ENCODE assay signal across 11 cellular contexts in genomic region chr19:883661-884211, GRCh38. TPM values are rescaled to one million over a fixed set of nuclear protein-coding genes. Genes with fewer than 3 reads are reported as not detected.
DNase-seq lines count a peak whose midpoint lies in the region; FAIRE-seq lines count a peak whose summit lies in the region.
"Had no signal": no experiment of that assay in that cellular context is flagged by ENCODE, and none has a peak within 500 bp of the region (broad histone marks: within the 10 kb centered on the region; RNA-seq: fewer than 3 reads in every experiment).

No MANE protein-coding gene starts in this region.

- H3K27ac ChIP-seq in trophoblast cell (ENCODE audit: low read depth, low read length) (peak overlapping the region; percentile 1), small intestine (ENCODE audit: low read depth in 1 of 2, low read length in 1 of 2) (no peak overlapping the region)
- H3K27ac ChIP-seq: heart right ventricle had no signal

- H3K4ac ChIP-seq in trophoblast cell (ENCODE audit: low read depth, low read length) = no peak overlapping the region

- peaks cover 15% of the 10 kb centered on the region for H3K9me3 ChIP-seq in trophoblast cell (ENCODE audit: insufficient read depth, low read depth, low read length)
- H3K9me3 ChIP-seq in small intestine (ENCODE audit: control insufficient read depth, low read depth) = no peaks in the 10 kb centered on the region
- H3K9me3 ChIP-seq: heart right ventricle had no signal

- H2BK5ac ChIP-seq in trophoblast cell (ENCODE audit: low read depth, low read length, poor library complexity) = no peak overlapping the region

- no peak overlapping the region for H3K14ac ChIP-seq in trophoblast cell (ENCODE audit: low read length)

- no peak overlapping the region for H3K23ac ChIP-seq in trophoblast cell (ENCODE audit: low read length)

- H3K36me3 ChIP-seq in trophoblast cell (ENCODE audit: control insufficient read depth in 1 of 2, insufficient read depth in 2 of 2, low read length in 2 of 2) (peaks cover 58 to 63% of the 10 kb centered on the region in 2 experiments), small intestine (ENCODE audit: control insufficient read depth in 2 of 2, insufficient read depth in 2 of 2, low read length in 2 of 2) (peaks cover 5 to 11% of the 10 kb centered on the region in 2 donors)

- H4K8ac ChIP-seq in trophoblast cell (ENCODE audit: low read depth, low read length) = peak overlapping the region; percentile 19

- H3K18ac ChIP-seq in trophoblast cell (ENCODE audit: low read length) = no peak overlapping the region

- no CpG with 5 or more reads among the region's 22 CpGs for WGBS in trophoblast cell (ENCODE audit: extremely low coverage, insufficient coverage, insufficient read length)
- 88 to 90% (median 88%) methylated on average over 19 to 22 of the region's 22 CpGs for WGBS in small intestine, 3 donors

- H2AK5ac ChIP-seq in trophoblast cell (ENCODE audit: low read length) = no peak overlapping the region

- no peak overlapping the region for H3K9ac ChIP-seq in trophoblast cell (ENCODE audit: low read length)

- H2BK120ac ChIP-seq in trophoblast cell (ENCODE audit: insufficient read depth, low read length, poor library complexity) = no peak overlapping the region

- no peaks in the 10 kb centered on the region for H3K27me3 ChIP-seq in trophoblast cell (ENCODE audit: insufficient read depth, low read length)
- H3K27me3 ChIP-seq in small intestine (ENCODE audit: control insufficient read depth in 2 of 2, insufficient read depth in 2 of 2, low read length in 2 of 2) = no peaks in the 10 kb centered on the region
- H3K27me3 ChIP-seq: heart right ventricle had no signal

- no peak overlapping the region for H3K4me2 ChIP-seq in trophoblast cell (ENCODE audit: low read length)

- H3K79me1 ChIP-seq in trophoblast cell (ENCODE audit: low read length) = peaks cover 8% of the 10 kb centered on the region

- H3K4me1 ChIP-seq in trophoblast cell (ENCODE audit: control insufficient read depth in 1 of 2, insufficient read depth in 2 of 2, low read length in 2 of 2) (peaks cover 21 to 27% of the 10 kb centered on the region in 2 experiments), small intestine (ENCODE audit: control insufficient read depth in 2 of 2, insufficient read depth in 1 of 2, low read depth in 1 of 2, low read length in 1 of 2) (no peaks in the 10 kb centered on the region)
- H3K4me1 ChIP-seq: heart right ventricle had no signal

- H2BK12ac ChIP-seq in trophoblast cell (ENCODE audit: low read length) = peak overlapping the region; percentile 19

- FAIRE-seq in small intestine (lab: Jason Lieb, UNC) = no peak
- FAIRE-seq: A204.1 had no signal

- no peak overlapping the region for H2AFZ ChIP-seq in trophoblast cell (ENCODE audit: insufficient read depth, low read length, poor library complexity)

- DNase-seq in DMS153 (lab: John Stamatoyannopoulos, UW) (peak; percentile 29), DMS153 treated with DMSO at 0.1 percent for 48 hours (lab: John Stamatoyannopoulos, UW; ENCODE audit: unreplicated experiment) (no peak), astrocyte of the hippocampus (ENCODE audit: low read depth, low spot score) (peak; percentile 36), trophoblast cell (peak; percentile 100), small intestine (no peak)
- no peak for DNase-seq in activated effector memory CD4-positive, alpha-beta T cell treated with Interleukin-2 at 50 U/mL for 16 hours
- DNase-seq: heart right ventricle, NCI-H2081, T-helper 9 cell had no signal

- H4K91ac ChIP-seq in trophoblast cell (ENCODE audit: low read depth, low read length) = no peak overlapping the region

- H3K79me2 ChIP-seq in trophoblast cell (ENCODE audit: control insufficient read depth, insufficient read depth, low read length, poor library complexity) = peaks cover 2% of the 10 kb centered on the region

- H3K4me3 ChIP-seq in trophoblast cell (ENCODE audit: low read depth, low read length) (no peak overlapping the region), small intestine (ENCODE audit: low read depth in 1 of 2, low read length in 2 of 2) (no peak overlapping the region)
- H3K4me3 ChIP-seq: heart right ventricle had no signal

- H4K12ac ChIP-seq in trophoblast cell (ENCODE audit: low read depth, low read length) = no peak overlapping the region

RNA-seq across cellular contexts. Expression of gene MED16, which starts 9.3 kb away (rescaled TPM):
- 24.8 and 25.9 TPM in 2 replicates for polyA plus RNA-seq in trophoblast cell (2013)
- 100 to 1,000 TPM in 1 of 3 donors, 10 to 100 TPM in 2; 39.0 to 107 (median 94.8) TPM for polyA plus RNA-seq in small intestine

RNA-seq across cellular contexts. Expression of gene RNU6-9, which starts 9.5 kb away (rescaled TPM):
- not detected in 2 replicates for polyA plus RNA-seq in trophoblast cell (2013)
- polyA plus RNA-seq in small intestine = not detected
- polyA plus RNA-seq: heart right ventricle, right cardiac atrium had no signal

RNA-seq across cellular contexts. Expression of gene CFD, which starts 24.3 kb away (rescaled TPM):
- 0.18 and 0.39 TPM in 2 replicates for polyA plus RNA-seq in trophoblast cell (2013)
- 100 to 1,000 TPM in 1 of 3 donors, 10 to 100 TPM in 1, 1 to 10 TPM in 1; 3.8 to 601 (median 36.2) TPM for polyA plus RNA-seq in small intestine

RNA-seq across cellular contexts. Expression of gene R3HDM4, which starts 29.3 kb away (rescaled TPM):
- polyA plus RNA-seq in trophoblast cell (2013) = 51.5 and 52.5 TPM in 2 replicates
- polyA plus RNA-seq in small intestine = 10 to 100 TPM; 29.5 to 52.7 (median 45.4) TPM

RNA-seq across cellular contexts. Expression of gene ELANE, which starts 31.6 kb away (rescaled TPM):
- not detected in 2 replicates for polyA plus RNA-seq in trophoblast cell (2013)
- 1 to 10 TPM in 1 of 3 donors, not detected in 2; 1.8 TPM for polyA plus RNA-seq in small intestine

Comparison
In these comparisons a context has a peak if more than half of its experiments do, and no peak if none do; other contexts are left out.
1. DNase-seq: peak in DMS153 (single experiment), astrocyte of the hippocampus (single experiment) and trophoblast cell (2 of 2); none in DMS153 treated with DMSO at 0.1 percent for 48 hours (single experiment), activated effector memory CD4-positive, alpha-beta T cell treated with Interleukin-2 at 50 U/mL for 16 hours (single experiment) and small intestine (single experiment).